ENCODE assay signal across 21 cellular contexts in the genomic region with DNA sequence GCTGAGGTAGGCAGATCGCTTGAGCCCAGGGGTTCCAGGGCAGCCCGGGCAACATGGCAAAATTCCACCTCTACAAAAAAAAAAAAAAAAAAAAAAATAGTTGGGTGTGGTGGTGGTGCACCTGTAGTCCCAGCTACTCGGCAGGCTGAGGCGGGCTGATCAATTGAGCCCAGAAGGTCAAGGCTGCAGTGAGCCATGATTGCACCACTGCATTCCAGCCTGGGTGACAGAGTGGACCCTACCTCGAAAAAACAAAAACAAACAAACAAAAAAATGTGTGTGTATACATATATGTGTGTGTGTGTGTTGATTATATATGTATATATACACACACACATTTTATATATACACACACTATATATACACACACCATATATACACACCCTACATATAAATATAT. TPM values are rescaled to one million over a fixed set of nuclear protein-coding genes. Genes with fewer than 3 reads are reported as not detected.
"Had no signal": no experiment of that assay in that cellular context is flagged by ENCODE, and none has a peak within 500 bp of the region (broad histone marks: within the 10 kb centered on the region; RNA-seq: fewer than 3 reads in every experiment).

No MANE protein-coding gene starts in this region.

- H3K36me3 ChIP-seq: SJCRH30 had no signal

- H3K27ac ChIP-seq: SJCRH30 had no signal

- ATAC-seq: K562, Right ventricle myocardium inferior, SK-N-SH treated with all-trans-retinoic acid at 6 μM for 48 hours had no signal

- H3K36me3 Mint-ChIP-seq: IgD-negative memory B cell had no signal

- H3K27ac Mint-ChIP-seq: IgD-negative memory B cell had no signal

- H3K4me3 ChIP-seq: K562, SJCRH30 had no signal

- H3K9me3 ChIP-seq: SJCRH30 had no signal

- DNase-seq: NCI-H1092, NCI-H1105 treated with DMSO at 0.1 percent for 48 hours, NCI-H1417 treated with DMSO at 0.1 percent for 48 hours, NCI-H146, NCI-H1694 treated with DMSO at 0.1 percent for 48 hours, NCI-H1930, NCI-H2081, NCI-H2107, NCI-H2227 treated with DMSO at 0.1 percent for 48 hours, NCI-H524, NCI-H526 treated with DMSO at 0.1 percent for 48 hours, NCI-H748 treated with DMSO at 0.1 percent for 48 hours, SHP77 treated with DMSO at 0.1 percent for 48 hours, SJCRH30 had no signal

- H3K4me1 ChIP-seq: SJCRH30 had no signal

- H3K27me3 ChIP-seq: SJCRH30 had no signal

RNA-seq across cellular contexts. Expression of a gene that starts 39.1 kb away (rescaled TPM):
- total RNA-seq: K562, LHCN-M2, MCF 10A, NCI-H460, Right ventricle myocardium inferior, SJCRH30 had no signal
